1 cellular context compared by ENCODE assay signal in genomic region chr11:74070713-74071506, GRCh38.
TF ChIP-seq lines count a peak whose summit lies in the region.

No MANE protein-coding gene starts in this region.

TF ChIP-seq in K562, 482 proteins besides CTCF, POLR2A, EP300 and RAD21 (continued from another document and continues in another):
- TF ChIP-seq TBL1XR1 (IDR thresholded peaks at IDR 0.05; ENCODE audit: low read length in 2 of 2) (peak in 1 of 2 experiments; percentile 76; a peak in 2 of 4 replicates), HDAC8 (tag; IDR thresholded peaks at IDR 0.05) (no peak), ZNF449 (CRISPR knock-in tag; IDR thresholded peaks at IDR 0.05) (no peak), ZNF408 (CRISPR knock-in tag; IDR thresholded peaks at IDR 0.05; ENCODE audit: low read depth) (no peak), MTA2 (IDR thresholded peaks at IDR 0.05; ENCODE audit: low read depth) (peak; percentile 74), SIN3A (IDR thresholded peaks at IDR 0.05; ENCODE audit: borderline replicate concordance in 2 of 2, control insufficient read depth in 1 of 2, low read depth in 2 of 2, low read length in 2 of 2) (no peak), ZZZ3 (IDR thresholded peaks at IDR 0.05) (no peak), LEF1 (IDR thresholded peaks at IDR 0.05) (peak; percentile 56; the same call in 1 of the 2 replicates), PBX2 (CRISPR knock-in tag; IDR thresholded peaks at IDR 0.05; ENCODE audit: low read depth) (no peak), PBX2 (tag; conservative IDR thresholded peaks at IDR 0.05; ENCODE audit: low read depth) (peak; percentile 79), CREB1 (IDR thresholded peaks at IDR 0.05) (0 out of 2 replicates have a peak, but pooled peaks have one; percentile 28), CREB1 (CRISPR knock-in tag; IDR thresholded peaks at IDR 0.05) (no peak), BRF2 (IDR thresholded peaks at IDR 0.05; ENCODE audit: borderline replicate concordance, insufficient read depth, insufficient read length) (no peak), GABPA (tag; conservative IDR thresholded peaks at IDR 0.05; ENCODE audit: low read depth) (no peak), ZNF398 (CRISPR knock-in tag; IDR thresholded peaks at IDR 0.05) (no peak), MLLT1 (IDR thresholded peaks at IDR 0.05) (no peak), FOXO4 (CRISPR knock-in tag; IDR thresholded peaks at IDR 0.05) (no peak), PRDM10 (IDR thresholded peaks at IDR 0.05; ENCODE audit: partially characterized antibody) (no peak), NCOR1 (IDR thresholded peaks at IDR 0.05) (peak; percentile 91), PREB (CRISPR knock-in tag; IDR thresholded peaks at IDR 0.05) (no peak), BCLAF1 (IDR thresholded peaks at IDR 0.05; ENCODE audit: borderline replicate concordance in 1 of 2, control insufficient read depth in 1 of 2, low read depth in 2 of 2, low read length in 1 of 2) (no peak), ZNF436 (CRISPR knock-in tag; IDR thresholded peaks at IDR 0.05) (no peak), NR2C1 (IDR thresholded peaks at IDR 0.05) (no peak), NR2C1 (tag; IDR thresholded peaks at IDR 0.05) (0 out of 2 replicates have a peak, but pooled peaks have one; percentile 23), ELK3 (CRISPR knock-in tag; IDR thresholded peaks at IDR 0.05) (no peak), SIRT6 (IDR thresholded peaks at IDR 0.05; ENCODE audit: low read depth, low read length) (no peak), ZBTB7A (IDR thresholded peaks at IDR 0.05; ENCODE audit: borderline replicate concordance, control insufficient read depth, low read depth, low read length) (no peak), NR3C1 (CRISPR knock-in tag; IDR thresholded peaks at IDR 0.05) (no peak), STAG1 (CRISPR knock-in tag; IDR thresholded peaks at IDR 0.05; ENCODE audit: borderline replicate concordance) (no peak), TAF7 (tag; IDR thresholded peaks at IDR 0.05) (no peak), HNRNPK (IDR thresholded peaks at IDR 0.05; ENCODE audit: low read depth, low read length, poor library complexity, severe bottlenecking) (no peak), SP2 (IDR thresholded peaks at IDR 0.05; ENCODE audit: extremely low read depth, low read depth, low read length, poor library complexity, severe bottlenecking) (no peak), MYC (IDR thresholded peaks at IDR 0.05; ENCODE audit: low read depth, low read length) (no peak), MYC (CRISPR knock-in tag; IDR thresholded peaks at IDR 0.05; ENCODE audit: borderline replicate concordance, low read depth) (no peak), ATF7 (IDR thresholded peaks at IDR 0.05) (peak; percentile 41; the same call in 1 of the 2 replicates), E2F3 (CRISPR knock-in tag; IDR thresholded peaks at IDR 0.05) (no peak), ZNF707 (CRISPR knock-in tag; conservative IDR thresholded peaks at IDR 0.05) (no peak), THAP7 (CRISPR knock-in tag; IDR thresholded peaks at IDR 0.05) (no peak), EGR1 (conservative IDR thresholded peaks at IDR 0.05) (0 out of 2 replicates have a peak, but pooled peaks have one; percentile 37), HIVEP1 (CRISPR knock-in tag; IDR thresholded peaks at IDR 0.05) (no peak), BDP1 (IDR thresholded peaks at IDR 0.05; ENCODE audit: insufficient read depth, insufficient read length) (no peak), ZNF57 (CRISPR knock-in tag; IDR thresholded peaks at IDR 0.05) (no peak), PHB2 (IDR thresholded peaks at IDR 0.05; ENCODE audit: low read depth) (peak; percentile 60), NFRKB (IDR thresholded peaks at IDR 0.05; ENCODE audit: low read depth) (no peak)
